ENCODE assay signal across 8 cellular contexts in genomic region chr11:111603633-111604130, GRCh38. TPM values are rescaled to one million over a fixed set of nuclear protein-coding genes. Genes with fewer than 3 reads are reported as not detected.
DNase-seq lines count a peak whose midpoint lies in the region; ATAC-seq and TF ChIP-seq lines count a peak whose summit lies in the region.

No MANE protein-coding gene starts in this region.

- peak overlapping the region; percentile 57 for H3K27ac Mint-ChIP-seq in stimulated activated naive CD8-positive, alpha-beta T cell treated with anti-CD3 and anti-CD28 coated beads, Interleukin-15, Interleukin-2, amounts not matched to agents 100 ng/mL and 50 ng/mL, for 24 hours
- peak overlapping the region; percentile 93 for H3K27ac Mint-ChIP-seq in mesothelial cell of epicardium

- intact Hi-C loops in breast epithelium (cut with DNase I; ENCODE audit: low total_unique reads), result no loop called here

- no peaks in the 10 kb centered on the region for H3K9me3 ChIP-seq in breast epithelium

- H3K4me1 ChIP-seq in breast epithelium, result peaks cover 0 to 3% of the 10 kb centered on the region in 2 donors

- no peaks in the 10 kb centered on the region for H3K36me3 Mint-ChIP-seq in stimulated activated naive CD8-positive, alpha-beta T cell treated with anti-CD3 and anti-CD28 coated beads, Interleukin-15, Interleukin-2, amounts not matched to agents 100 ng/mL and 50 ng/mL, for 24 hours (ENCODE audit: low read depth)
- no peaks in the 10 kb centered on the region for H3K36me3 Mint-ChIP-seq in mesothelial cell of epicardium

- H3K27me3 Mint-ChIP-seq in stimulated activated naive CD8-positive, alpha-beta T cell treated with anti-CD3 and anti-CD28 coated beads, Interleukin-15, Interleukin-2, amounts not matched to agents 100 ng/mL and 50 ng/mL, for 24 hours, result no peaks in the 10 kb centered on the region
- H3K27me3 Mint-ChIP-seq in mesothelial cell of epicardium (ENCODE audit: low read depth), result no peaks in the 10 kb centered on the region

- TF ChIP-seq CTCF in breast epithelium (IDR thresholded peaks at IDR 0.05), result no peak
- no peak for TF ChIP-seq CTCF in mesothelial cell of epicardium (IDR thresholded peaks at IDR 0.05; ENCODE audit: unreplicated experiment)

- no peak for DNase-seq in stimulated activated naive CD8-positive, alpha-beta T cell treated with anti-CD3 and anti-CD28 coated beads, Interleukin-15, Interleukin-2, amounts not matched to agents 100 U/mL and 50 U/mL, for 24 hours
- no peak for DNase-seq in breast epithelium (ENCODE audit: low spot score in 2 of 2)
- no peak for DNase-seq in mesothelial cell of epicardium (ENCODE audit: low spot score in 2 of 2, unreplicated experiment in 2 of 2)
- DNase-seq in COR-L47 (lab: John Stamatoyannopoulos, UW), result no peak

- H3K27me3 ChIP-seq in breast epithelium, result no peaks in the 10 kb centered on the region

- no peaks in the 10 kb centered on the region for H3K36me3 ChIP-seq in breast epithelium

- no peaks in the 10 kb centered on the region for H3K9me3 Mint-ChIP-seq in stimulated activated naive CD8-positive, alpha-beta T cell treated with anti-CD3 and anti-CD28 coated beads, Interleukin-15, Interleukin-2, amounts not matched to agents 100 ng/mL and 50 ng/mL, for 24 hours
- H3K9me3 Mint-ChIP-seq in mesothelial cell of epicardium, result no peaks in the 10 kb centered on the region

- H3K4me3 Mint-ChIP-seq in stimulated activated naive CD8-positive, alpha-beta T cell treated with anti-CD3 and anti-CD28 coated beads, Interleukin-15, Interleukin-2, amounts not matched to agents 100 ng/mL and 50 ng/mL, for 24 hours, result peak overlapping the region; percentile 95
- H3K4me3 Mint-ChIP-seq in mesothelial cell of epicardium, result peak overlapping the region; percentile 86

- H3K4me3 ChIP-seq in breast epithelium, result peak overlapping the region; percentile 78 to 93 (median 82)

- no peak for ATAC-seq in stimulated activated naive CD8-positive, alpha-beta T cell treated with anti-CD3 and anti-CD28 coated beads, Interleukin-15, Interleukin-2, amounts not matched to agents 100 U/mL and 50 U/mL, for 24 hours
- ATAC-seq in GM21515 (IDR thresholded peaks at IDR 0.05; ENCODE audit: unreplicated experiment) (no peak), HG03565 (IDR thresholded peaks at IDR 0.05; ENCODE audit: unreplicated experiment) (no peak), HG02840 (IDR thresholded peaks at IDR 0.05; ENCODE audit: low FRiP score, unreplicated experiment) (no peak)

- H3K4me1 Mint-ChIP-seq in stimulated activated naive CD8-positive, alpha-beta T cell treated with anti-CD3 and anti-CD28 coated beads, Interleukin-15, Interleukin-2, amounts not matched to agents 100 ng/mL and 50 ng/mL, for 24 hours (ENCODE audit: low read depth), result peaks cover 31% of the 10 kb centered on the region
- peaks cover 33% of the 10 kb centered on the region for H3K4me1 Mint-ChIP-seq in mesothelial cell of epicardium

- no peak for TF ChIP-seq POLR2A in breast epithelium (IDR thresholded peaks at IDR 0.05)

- H3K27ac ChIP-seq in breast epithelium, result peak overlapping the region; percentile 96 to 99

RNA-seq across cellular contexts. Expression of gene SIK2, which starts 1.4 kb away (rescaled TPM):
- 10 to 100 TPM; 19.0 to 56.6 (median 30.7) TPM for total RNA-seq in breast epithelium
- total RNA-seq in mesothelial cell of epicardium, result 17.1 to 18.7 TPM (median 17.1 TPM) in 3 replicates
